Comparison of ENCODE assay signal across 26 cellular contexts in genomic region chr13:107999751-108000150, GRCh38.
"Had no signal": no experiment of that assay in that cellular context is flagged by ENCODE, and none has a peak within 500 bp of the region (broad histone marks: within the 10 kb centered on the region; RNA-seq: fewer than 3 reads in every experiment).

No MANE protein-coding gene starts in this region.

- H3K36me3 Mint-ChIP-seq: natural killer cell treated with Interleukin-12 subunit alpha and Interleukin-12 subunit beta and Interleukin-15 and Interleukin-18, amount 100 ng/mL, for 72 hours; stimulated activated effector memory CD8-positive, alpha-beta T cell treated with anti-CD3 and anti-CD28 coated beads, Interleukin-12 subunit alpha, Interleukin-12 subunit beta, amount 100 ng/mL, for 72 hours; stimulated activated naive B cell treated with anti-CD40 and anti-IgM and Interleukin-4, amounts not matched to agents 10 μg/mL and 1 μg/mL and 100 μg/mL, for 72 hours had no signal

- DNase-seq: nephron progenitor cell; nucleus accumbens; pancreas; right cardiac atrium; right lobe of liver; sigmoid colon; small intestine; stimulated activated CD4-positive, alpha-beta T cell treated with anti-CD3 and anti-CD28 coated beads, Interleukin-15, amount 100 ng/mL, for 24 hours; stimulated activated CD4-positive, alpha-beta T cell treated with anti-CD3 and anti-CD28 coated beads, Interleukin-2, amount 100 ng/mL, for 24 hours; stimulated activated CD4-positive, alpha-beta T cell treated with anti-CD3 and anti-CD28 coated beads, Interleukin-2, amount 100 ng/mL, for 48 hours; stimulated activated CD4-positive, alpha-beta T cell treated with anti-CD3 and anti-CD28 coated beads, Interleukin-4, amount 100 ng/mL, for 24 hours; stimulated activated naive B cell treated with anti-CD40 and anti-IgM and Interleukin-4, amounts not matched to agents 10 μg/mL and 1 μg/mL and 100 μg/mL, for 72 hours; stimulated activated naive CD4-positive, alpha-beta T cell treated with Interleukin-2 at 50 U/mL for 16 hours; stomach; thyroid gland; trophoblast cell; upper lobe of left lung had no signal

- H3K9me3 Mint-ChIP-seq: nephron progenitor cell had no signal

- H3K27me3 Mint-ChIP-seq: natural killer cell treated with Interleukin-12 subunit alpha and Interleukin-12 subunit beta and Interleukin-15 and Interleukin-18, amount 100 ng/mL, for 72 hours; stimulated activated naive B cell treated with anti-CD40 and anti-IgM and Interleukin-4, amounts not matched to agents 10 μg/mL and 1 μg/mL and 100 μg/mL, for 72 hours; stimulated activated naive CD8-positive, alpha-beta T cell treated with anti-CD3 and anti-CD28 coated beads, Interleukin-15, Interleukin-2, amounts not matched to agents 100 ng/mL and 50 ng/mL, for 24 hours had no signal

- ATAC-seq: natural killer cell treated with Interleukin-12 subunit alpha and Interleukin-12 subunit beta and Interleukin-15 and Interleukin-18, amount 100 ng/mL, for 72 hours; pancreas; right cardiac atrium; right lobe of liver; stimulated activated effector memory CD8-positive, alpha-beta T cell treated with anti-CD3 and anti-CD28 coated beads, Interleukin-12 subunit alpha, Interleukin-12 subunit beta, amount 100 ng/mL, for 72 hours; stimulated activated naive B cell treated with anti-CD40 and anti-IgM and Interleukin-4, amounts not matched to agents 10 μg/mL and 1 μg/mL and 100 μg/mL, for 72 hours had no signal

- H3K27me3 ChIP-seq: neutrophil, pancreas, right lobe of liver, sigmoid colon, stomach, thyroid gland, tibial nerve, upper lobe of left lung, vagina had no signal

- H3K9me3 ChIP-seq: neutrophil, pancreas, prostate gland, right lobe of liver, sigmoid colon, stomach, thoracic aorta, thyroid gland, tibial nerve, upper lobe of left lung, vagina had no signal

- H3K4me1 ChIP-seq: pancreas, prostate gland, right lobe of liver, sigmoid colon, stomach, thyroid gland, tibial nerve, upper lobe of left lung, vagina had no signal

- H3K27ac ChIP-seq: neutrophil, pancreas, prostate gland, right lobe of liver, sigmoid colon, stomach, thoracic aorta, thyroid gland, tibial nerve, upper lobe of left lung, vagina had no signal

- H3K4me3 Mint-ChIP-seq: natural killer cell treated with Interleukin-12 subunit alpha and Interleukin-12 subunit beta and Interleukin-15 and Interleukin-18, amount 100 ng/mL, for 72 hours; nephron progenitor cell; neural crest cell; stimulated activated effector memory CD8-positive, alpha-beta T cell treated with anti-CD3 and anti-CD28 coated beads, Interleukin-12 subunit alpha, Interleukin-12 subunit beta, amount 100 ng/mL, for 72 hours; stimulated activated naive B cell treated with anti-CD40 and anti-IgM and Interleukin-4, amounts not matched to agents 10 μg/mL and 1 μg/mL and 100 μg/mL, for 72 hours; stimulated activated naive CD8-positive, alpha-beta T cell treated with anti-CD3 and anti-CD28 coated beads, Interleukin-15, Interleukin-2, amounts not matched to agents 100 ng/mL and 50 ng/mL, for 24 hours had no signal

- H3K36me3 ChIP-seq: neutrophil, pancreas, prostate gland, right lobe of liver, sigmoid colon, stomach, thoracic aorta, thyroid gland, tibial nerve, upper lobe of left lung, vagina had no signal

- H3K4me1 Mint-ChIP-seq: nephron progenitor cell; neural crest cell; stimulated activated effector memory CD8-positive, alpha-beta T cell treated with anti-CD3 and anti-CD28 coated beads, Interleukin-12 subunit alpha, Interleukin-12 subunit beta, amount 100 ng/mL, for 72 hours; stimulated activated naive B cell treated with anti-CD40 and anti-IgM and Interleukin-4, amounts not matched to agents 10 μg/mL and 1 μg/mL and 100 μg/mL, for 72 hours had no signal

- H3K4me3 ChIP-seq: pancreas, prostate gland, right lobe of liver, sigmoid colon, stomach, thoracic aorta, thyroid gland, tibial nerve, upper lobe of left lung, vagina had no signal

- H3K27ac Mint-ChIP-seq: natural killer cell treated with Interleukin-12 subunit alpha and Interleukin-12 subunit beta and Interleukin-15 and Interleukin-18, amount 100 ng/mL, for 72 hours; nephron progenitor cell; stimulated activated effector memory CD8-positive, alpha-beta T cell treated with anti-CD3 and anti-CD28 coated beads, Interleukin-12 subunit alpha, Interleukin-12 subunit beta, amount 100 ng/mL, for 72 hours; stimulated activated naive B cell treated with anti-CD40 and anti-IgM and Interleukin-4, amounts not matched to agents 10 μg/mL and 1 μg/mL and 100 μg/mL, for 72 hours; stimulated activated naive CD8-positive, alpha-beta T cell treated with anti-CD3 and anti-CD28 coated beads, Interleukin-15, Interleukin-2, amounts not matched to agents 100 ng/mL and 50 ng/mL, for 24 hours had no signal
